ENCODE assay signal across 11 cellular contexts in genomic region chr22:41415554-41415953, GRCh38. TPM values are rescaled to one million over a fixed set of nuclear protein-coding genes. Genes with fewer than 3 reads are reported as not detected.
DNase-seq lines count a peak whose midpoint lies in the region; ATAC-seq and TF ChIP-seq lines count a peak whose summit lies in the region.
"Had no signal": no experiment of that assay in that cellular context is flagged by ENCODE, and none has a peak within 500 bp of the region (broad histone marks: within the 10 kb centered on the region; RNA-seq: fewer than 3 reads in every experiment).

No MANE protein-coding gene starts in this region.

- H3K36me3 ChIP-seq in lung (ENCODE audit: control insufficient read depth in 2 of 2, insufficient read depth in 2 of 2, low read length in 2 of 2), result no peaks in the 10 kb centered on the region
- no peaks in the 10 kb centered on the region for H3K36me3 ChIP-seq in HAP-1 (replicated peaks)

- peaks cover 2% of the 10 kb centered on the region for H3K36me3 Mint-ChIP-seq in activated T-cell treated with anti-CD3 and anti-CD28 coated beads, Interleukin-2, amount 50 U/mL, for 4 hours (ENCODE audit: insufficient read depth)
- peaks cover 9% of the 10 kb centered on the region for H3K36me3 Mint-ChIP-seq in activated T-helper 17 cell treated with anti-CD3 and anti-CD28 coated beads, Interleukin-2, amount 50 U/mL, for 72 hours (ENCODE audit: low read depth)

- H3K9me3 Mint-ChIP-seq in activated T-cell treated with anti-CD3 and anti-CD28 coated beads, Interleukin-2, amount 50 U/mL, for 4 hours, result no peaks in the 10 kb centered on the region
- H3K9me3 Mint-ChIP-seq in activated T-helper 17 cell treated with anti-CD3 and anti-CD28 coated beads, Interleukin-2, amount 50 U/mL, for 72 hours, result no peaks in the 10 kb centered on the region

- peaks cover 29% of the 10 kb centered on the region for H3K4me1 Mint-ChIP-seq in activated T-cell treated with anti-CD3 and anti-CD28 coated beads, Interleukin-2, amount 50 U/mL, for 4 hours (ENCODE audit: low read depth)
- H3K4me1 Mint-ChIP-seq in activated T-helper 17 cell treated with anti-CD3 and anti-CD28 coated beads, Interleukin-2, amount 50 U/mL, for 72 hours, result peaks cover 8% of the 10 kb centered on the region

- in situ Hi-C loops in HAP-1 (cut with MboI; ENCODE audit: low sequenced_read_pairs), result no loop called here

- H3K9me3 ChIP-seq in lung (ENCODE audit: control insufficient read depth in 2 of 2, insufficient read depth in 1 of 2, low read length in 1 of 2) (no peaks in the 10 kb centered on the region), HAP-1 (no peaks in the 10 kb centered on the region)

- H3K4me3 ChIP-seq in lung, result no peak overlapping the region
- H3K4me3 ChIP-seq in HAP-1, result no peak overlapping the region

- ATAC-seq in activated T-cell treated with anti-CD3 and anti-CD28 coated beads, Interleukin-2, amount 50 U/mL, for 4 hours, result no peak
- ATAC-seq in activated T-helper 17 cell treated with anti-CD3 and anti-CD28 coated beads, Interleukin-2, amount 50 U/mL, for 72 hours (replicated peaks), result no peak
- no peak for ATAC-seq in lung (ENCODE audit: insufficient read depth, low FRiP score)

- H3K27ac Mint-ChIP-seq in activated T-helper 17 cell treated with anti-CD3 and anti-CD28 coated beads, Interleukin-2, amount 50 U/mL, for 72 hours, result peak overlapping the region; percentile 98

- peak overlapping the region; percentile 96 for H3K4me3 Mint-ChIP-seq in activated T-cell treated with anti-CD3 and anti-CD28 coated beads, Interleukin-2, amount 50 U/mL, for 4 hours
- H3K4me3 Mint-ChIP-seq in activated T-helper 17 cell treated with anti-CD3 and anti-CD28 coated beads, Interleukin-2, amount 50 U/mL, for 72 hours, result peak overlapping the region; percentile 97

- no peaks in the 10 kb centered on the region for H3K27me3 ChIP-seq in lung (ENCODE audit: control insufficient read depth, insufficient read depth)
- H3K27me3 ChIP-seq in HAP-1 (ENCODE audit: low read depth), result no peaks in the 10 kb centered on the region

- intact Hi-C loops in head of caudate nucleus (cut with DNase I), result no loop called here

- WGBS in lung, 2 donors, result 96 to 98% methylated on average over 4 of the region's 4 CpGs

- H3K27ac ChIP-seq in lung (ENCODE audit: low read depth in 1 of 2, low read length in 1 of 2) (peak overlapping the region; percentile 30 to 96), temporal lobe (ENCODE audit: low read depth, low read length) (peak overlapping the region; percentile 8)

- no peaks in the 10 kb centered on the region for H3K27me3 Mint-ChIP-seq in activated T-cell treated with anti-CD3 and anti-CD28 coated beads, Interleukin-2, amount 50 U/mL, for 4 hours (ENCODE audit: low read depth)
- H3K27me3 Mint-ChIP-seq in activated T-helper 17 cell treated with anti-CD3 and anti-CD28 coated beads, Interleukin-2, amount 50 U/mL, for 72 hours, result no peaks in the 10 kb centered on the region

- TF ChIP-seq CTCF in lung (IDR thresholded peaks at IDR 0.05; ENCODE audit: control extremely low read depth, extremely low read depth), result no peak

- peaks cover 2 to 41% of the 10 kb centered on the region in 2 donors for H3K4me1 ChIP-seq in lung (ENCODE audit: control insufficient read depth in 2 of 2, insufficient read depth in 2 of 2, low read length in 2 of 2)
- H3K4me1 ChIP-seq in HAP-1, result peaks cover 8% of the 10 kb centered on the region

- DNase-seq in activated T-cell treated with anti-CD3 and anti-CD28 coated beads, Interleukin-2, amount 50 U/mL, for 4 hours, result no peak
- DNase-seq in activated T-cell treated with anti-CD3 and anti-CD28 coated beads, Interleukin-2, amount 50 U/mL, for 48 hours, result no peak
- DNase-seq in lung (ENCODE audit: low spot score) (no peak), HAP-1 (ENCODE audit: low spot score in 2 of 2) (no peak), head of caudate nucleus (no peak)
- no peak for DNase-seq in stimulated activated naive CD4-positive, alpha-beta T cell (lab: John Stamatoyannopoulos, UW)
- DNase-seq: activated CD4-positive, CD25-positive, alpha-beta regulatory T cell treated with anti-CD3 and anti-CD28 coated beads, Interleukin-2, amount 50 U/mL, for 72 hours; hippocampal formation; occipital lobe had no signal

RNA-seq across cellular contexts. Expression of gene TOB2, which starts 31.0 kb away (rescaled TPM):
- 10 to 100 TPM; 56.4 to 69.6 (median 61.0) TPM for total RNA-seq in activated T-cell treated with anti-CD3 and anti-CD28 coated beads, Interleukin-2, amount 50 U/mL, for 4 hours
- total RNA-seq in activated T-helper 17 cell treated with anti-CD3 and anti-CD28 coated beads, Interleukin-2, amount 50 U/mL, for 72 hours, result 10 to 100 TPM; 38.5 to 40.8 TPM
- total RNA-seq in lung, result 10 to 100 TPM; 26.8 to 46.7 TPM
- polyA plus RNA-seq in lung, result 10 to 100 TPM; 15.4 to 20.1 TPM
- total RNA-seq in temporal lobe, result 12.5 TPM

RNA-seq across cellular contexts. Expression of gene TEF, which starts 33.8 kb away (rescaled TPM):
- total RNA-seq in activated T-cell treated with anti-CD3 and anti-CD28 coated beads, Interleukin-2, amount 50 U/mL, for 4 hours, result 1 to 10 TPM; 2.9 to 3.6 (median 3.0) TPM
- total RNA-seq in activated T-helper 17 cell treated with anti-CD3 and anti-CD28 coated beads, Interleukin-2, amount 50 U/mL, for 72 hours, result 1 to 10 TPM; 2.4 to 4.0 TPM
- total RNA-seq in lung, result 10 to 100 TPM in 1 of 2 donors, 1 to 10 TPM in 1; 8.3 to 23.8 TPM
- 10 to 100 TPM in 1 of 2 donors, 1 to 10 TPM in 1; 6.4 to 19.8 TPM for polyA plus RNA-seq in lung
- 6.1 TPM for total RNA-seq in temporal lobe

RNA-seq across cellular contexts. Expression of gene PHF5A, which starts 52.9 kb away (rescaled TPM):
- total RNA-seq in activated T-cell treated with anti-CD3 and anti-CD28 coated beads, Interleukin-2, amount 50 U/mL, for 4 hours, result 100 to 1,000 TPM; 138 to 164 (median 144) TPM
- 10 to 100 TPM; 34.3 to 92.0 TPM for total RNA-seq in activated T-helper 17 cell treated with anti-CD3 and anti-CD28 coated beads, Interleukin-2, amount 50 U/mL, for 72 hours
- total RNA-seq in lung (10 to 100 TPM; 28.9 to 33.9 TPM), temporal lobe (25.6 TPM)
- polyA plus RNA-seq in lung, result 10 to 100 TPM; 46.2 to 89.6 TPM

RNA-seq across cellular contexts. Expression of gene ACO2, which starts 53.4 kb away (rescaled TPM):
- total RNA-seq in activated T-cell treated with anti-CD3 and anti-CD28 coated beads, Interleukin-2, amount 50 U/mL, for 4 hours, result 100 to 1,000 TPM; 128 to 133 (median 130) TPM
- 100 to 1,000 TPM in 1 of 2 donors, 10 to 100 TPM in 1; 67.8 to 106 TPM for total RNA-seq in activated T-helper 17 cell treated with anti-CD3 and anti-CD28 coated beads, Interleukin-2, amount 50 U/mL, for 72 hours
- 100 to 1,000 TPM in 1 of 2 donors, 10 to 100 TPM in 1; 57.8 to 101 TPM for total RNA-seq in lung
- polyA plus RNA-seq in lung, result 10 to 100 TPM; 34.1 to 67.1 TPM
- total RNA-seq in temporal lobe, result 72.5 TPM
